7 cellular contexts compared by ENCODE assay signal in the genomic region with DNA sequence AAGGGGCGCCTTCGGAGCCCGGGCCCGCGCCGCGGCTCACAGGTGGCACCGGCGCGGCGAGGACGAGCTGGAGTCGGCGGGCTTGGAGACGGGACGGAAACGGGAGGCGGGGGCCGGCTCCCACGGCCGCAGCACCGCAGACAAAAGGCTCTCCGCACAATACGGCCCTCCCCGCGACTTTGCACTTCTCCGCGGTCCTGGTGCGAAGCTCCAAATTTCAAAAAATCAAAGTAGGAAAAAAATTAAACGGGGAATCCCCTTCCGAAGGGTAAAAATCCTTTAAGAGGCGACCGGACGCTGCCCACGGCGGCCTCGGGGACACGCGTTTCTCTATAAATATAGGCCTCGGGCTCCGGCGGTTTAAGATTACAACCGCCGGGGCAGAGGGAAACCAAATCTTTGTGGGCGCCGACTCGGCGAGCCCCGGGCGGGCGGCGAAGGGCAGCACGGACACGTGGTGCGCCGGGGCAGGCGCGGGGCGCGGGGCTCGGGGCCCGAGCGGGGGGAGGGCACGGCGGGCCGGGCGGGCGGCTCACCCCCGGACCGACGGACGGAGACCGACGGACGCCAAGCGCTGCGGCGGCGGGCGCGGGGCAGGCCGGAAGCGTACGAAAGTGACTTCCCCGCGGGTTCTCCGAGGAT. TPM values are rescaled to one million over a fixed set of nuclear protein-coding genes. Genes with fewer than 3 reads are reported as not detected.
DNase-seq lines count a peak whose midpoint lies in the region; ATAC-seq and TF ChIP-seq lines count a peak whose summit lies in the region.

No MANE protein-coding gene starts in this region.

- H3K27me3 Mint-ChIP-seq in activated naive CD4-positive, alpha-beta T cell treated with anti-CD3 and anti-CD28 coated beads for 36 hours (ENCODE audit: low read depth): no peaks in the 10 kb centered on the region

- peaks cover 21% of the 10 kb centered on the region for H3K27me3 ChIP-seq in cardiac muscle cell

- no peaks in the 10 kb centered on the region for H3K9me3 Mint-ChIP-seq in activated naive CD4-positive, alpha-beta T cell treated with anti-CD3 and anti-CD28 coated beads for 36 hours

- peaks cover 41% of the 10 kb centered on the region for H3K36me3 Mint-ChIP-seq in activated naive CD4-positive, alpha-beta T cell treated with anti-CD3 and anti-CD28 coated beads for 36 hours (ENCODE audit: low read depth)

- H3K4me3 Mint-ChIP-seq in activated naive CD4-positive, alpha-beta T cell treated with anti-CD3 and anti-CD28 coated beads for 36 hours: peak overlapping the region; percentile 84

- CTCF ChIA-PET in activated naive CD4-positive, alpha-beta T cell treated with anti-CD3 and anti-CD28 coated beads for 36 hours (lab: Charles Lee): interaction anchor here (1.0 to 1.8 kb wide), 4 partner anchors 13 to 384 kb away, joined by 3 to 6 read pairs (median 4); no protein-coding TSS in a partner anchor

- peaks cover 37% of the 10 kb centered on the region for H3K4me1 Mint-ChIP-seq in activated naive CD4-positive, alpha-beta T cell treated with anti-CD3 and anti-CD28 coated beads for 36 hours (ENCODE audit: low read depth)

- H3K27ac Mint-ChIP-seq in activated naive CD4-positive, alpha-beta T cell treated with anti-CD3 and anti-CD28 coated beads for 36 hours: peak overlapping the region; percentile 91

- H3K36me3 ChIP-seq in cardiac muscle cell: peaks cover 9% of the 10 kb centered on the region

- peak overlapping the region; percentile 85 for H3K4me3 ChIP-seq in cardiac muscle cell

- peaks cover 21% of the 10 kb centered on the region for H3K4me1 ChIP-seq in cardiac muscle cell (ENCODE audit: low read depth)

- ATAC-seq in GM18511 (IDR thresholded peaks at IDR 0.05; ENCODE audit: unreplicated experiment) (peak; percentile 49), HG02610 (IDR thresholded peaks at IDR 0.05; ENCODE audit: unreplicated experiment) (peak; percentile 29)

- DNase-seq in NCI-H510A (lab: John Stamatoyannopoulos, UW) (peak; percentile 81), cardiac muscle cell (ENCODE audit: low read depth in 1 of 2, low spot score in 1 of 2) (peak; percentile 17 to 58), posterior vena cava (ENCODE audit: low spot score) (peak; percentile 81), A172 (ENCODE audit: low spot score) (no peak)
- peak; percentile 30 for DNase-seq in activated naive CD4-positive, alpha-beta T cell treated with anti-CD3 and anti-CD28 coated beads for 36 hours

- intact Hi-C loops in activated naive CD4-positive, alpha-beta T cell treated with anti-CD3 and anti-CD28 coated beads for 36 hours (cut with micrococcal nuclease): loop anchor here (2.0 to 10.0 kb wide), 2 partner anchors 383 to 721 kb away; a partner anchor contains a TSS
- intact Hi-C loops in posterior vena cava (cut with DNase I): no loop called here

- no peak overlapping the region for H3K27ac ChIP-seq in cardiac muscle cell

- TF ChIP-seq CTCF in cardiac muscle cell (IDR thresholded peaks at IDR 0.05; ENCODE audit: low read depth, low read length): no peak

- H3K9me3 ChIP-seq in cardiac muscle cell (ENCODE audit: low read depth): no peaks in the 10 kb centered on the region

RNA-seq across cellular contexts. Expression of a gene that starts 0.5 kb away (rescaled TPM):
- total RNA-seq in activated naive CD4-positive, alpha-beta T cell treated with anti-CD3 and anti-CD28 coated beads for 36 hours: 100 to 1,000 TPM; 328 to 353 TPM
- total RNA-seq in cardiac muscle cell (63.1 and 88.0 TPM in 2 replicates), posterior vena cava (100 to 1,000 TPM; 156 to 198 TPM)
- 27.5 and 33.6 TPM in 2 replicates for polyA plus RNA-seq in cardiac muscle cell
- 72.8 and 95.1 TPM in 2 replicates for total RNA-seq in A172 (2014; rRNA removed; shearing (Covaris generic))
